Comparison of ENCODE assay signal across 8 cellular contexts in the genomic region with DNA sequence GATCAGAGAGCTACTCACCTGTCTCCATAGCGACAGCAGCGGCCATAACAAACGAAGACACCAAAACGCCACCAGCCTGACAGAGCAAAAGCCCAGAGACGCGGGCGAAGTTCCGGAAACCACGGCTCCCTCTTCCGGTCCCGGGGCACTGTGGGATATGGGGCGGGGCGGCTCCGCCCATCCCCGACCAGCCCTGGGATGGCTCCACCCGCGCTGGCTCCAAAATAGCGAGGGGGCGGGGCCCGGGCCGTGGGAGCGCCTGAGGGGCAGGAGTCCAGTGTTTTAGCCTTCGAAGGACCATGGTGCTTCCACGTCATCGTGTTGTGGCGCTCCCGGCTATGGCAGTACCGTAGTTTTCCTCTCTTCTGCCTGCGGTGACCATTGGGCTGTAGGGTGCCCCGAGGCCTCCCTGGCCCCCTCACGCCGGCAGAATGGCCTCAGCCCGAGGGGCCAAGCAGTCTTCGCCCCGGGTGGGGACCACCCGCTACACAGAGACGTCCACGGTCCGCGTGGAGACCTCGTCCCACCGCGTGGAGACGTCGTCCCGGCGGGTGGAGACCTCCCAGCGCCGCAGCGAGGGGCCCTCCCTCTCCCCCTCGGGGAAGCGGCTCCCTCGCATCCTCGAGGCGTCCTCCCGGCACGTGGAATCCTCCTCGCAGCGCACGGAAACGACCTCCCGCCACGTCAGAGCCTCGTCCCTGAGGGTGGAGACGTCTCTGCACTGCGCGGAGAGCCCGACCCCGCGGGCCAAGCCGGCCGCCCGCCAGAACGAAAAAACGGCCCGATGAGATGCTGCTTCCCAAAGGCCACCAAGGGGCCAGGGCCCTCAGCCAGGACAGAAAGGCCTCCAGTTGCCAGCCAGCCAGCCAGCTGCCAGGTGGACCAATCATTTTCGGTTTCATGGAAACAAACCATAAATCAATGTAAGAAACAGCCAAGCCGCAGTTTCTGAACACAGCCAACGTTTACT. TPM values are rescaled to one million over a fixed set of nuclear protein-coding genes. Genes with fewer than 3 reads are reported as not detected.
DNase-seq lines count a peak whose midpoint lies in the region; ATAC-seq, FAIRE-seq and TF ChIP-seq lines count a peak whose summit lies in the region.

A gene (plus strand): TSS at position 280 of the 970 bp plus-strand sequence. CDS start 152 bp downstream, at position 432.
A gene (minus strand): TSS at position 123 of the 970 bp plus-strand sequence. CDS start 77 bp downstream, at position 46.

- intact Hi-C loops in left cardiac atrium (cut with DNase I) (no loop called here), posterior vena cava (cut with DNase I) (no loop called here), upper lobe of right lung (cut with DNase I) (no loop called here)

- DNase-seq in GM12891 (ENCODE audit: insufficient read length, low spot score) = peak; percentile 94
- peak; percentile 85 for DNase-seq in NCI-H146 treated with DMSO at 0.1 percent for 48 hours (lab: John Stamatoyannopoulos, UW; ENCODE audit: unreplicated experiment)
- peak; percentile 87 to 94 (median 92) for DNase-seq in T-helper 1 cell
- peak; percentile 87 for DNase-seq in amniotic stem cell (lab: John Stamatoyannopoulos, UW)
- peak; percentile 96 for DNase-seq in left cardiac atrium
- DNase-seq in posterior vena cava (ENCODE audit: low spot score) = peak; percentile 98
- peak; percentile 98 for DNase-seq in upper lobe of right lung

- TF ChIP-seq POLR2A in GM12891 (IDR thresholded peaks at IDR 0.05; ENCODE audit: low read depth, low read length) = peak; percentile 55

- H3K4me1 ChIP-seq in upper lobe of right lung = peaks cover 21% of the 10 kb centered on the region

- peak; percentile 91 for FAIRE-seq in GM12891 (lab: Jason Lieb, UNC)

- peak within 1 kb of the TSS; percentile 98 for H3K27ac ChIP-seq in upper lobe of right lung

- H3K9me3 ChIP-seq in upper lobe of right lung = no peaks in the 10 kb centered on the region

- peaks cover 29% of the 10 kb centered on the region for H3K36me3 ChIP-seq in upper lobe of right lung

- H3K4me3 ChIP-seq in upper lobe of right lung = peak within 1 kb of the TSS; percentile 84

- no peak for TF ChIP-seq CTCF in upper lobe of right lung (IDR thresholded peaks at IDR 0.05)

- peaks cover 12% of the 10 kb centered on the region for H3K27me3 ChIP-seq in upper lobe of right lung

- ATAC-seq in HG02852 (IDR thresholded peaks at IDR 0.05; ENCODE audit: unreplicated experiment) (peak; percentile 88), left cardiac atrium (peak; percentile 98 to 99), upper lobe of right lung (peak; percentile 99)

TF ChIP-seq in GM12891, 5 proteins besides CTCF, POLR2A, EP300 and RAD21:
- TF ChIP-seq TAF1 (IDR thresholded peaks at IDR 0.05; ENCODE audit: low read depth, low read length) (peak; percentile 60; the same call in 1 of the 2 replicates), POLR2AphosphoS5 (IDR thresholded peaks at IDR 0.05; ENCODE audit: low read depth, low read length) (peak; percentile 51), PAX5 (IDR thresholded peaks at IDR 0.05; ENCODE audit: insufficient read depth, low read length, severe bottlenecking) (no peak), SPI1 (IDR thresholded peaks at IDR 0.05; ENCODE audit: low read depth, low read length) (no peak), POU2F2 (IDR thresholded peaks at IDR 0.05; ENCODE audit: low read depth, low read length) (peak; percentile 13; the same call in 1 of the 2 replicates)

RNA-seq across cellular contexts. Expression of the first gene that starts in this region (rescaled TPM):
- 2.9 TPM for polyA plus RNA-seq in GM12891 (2012; ENCODE audit: low read depth, missing spikeins)
- under 1 TPM; 0.59 to 0.63 TPM for total RNA-seq in left cardiac atrium
- 1 to 10 TPM in 1 of 2 donors, under 1 TPM in 1; 0.81 to 1.2 TPM for total RNA-seq in posterior vena cava
- 1.3 TPM for total RNA-seq in upper lobe of right lung

RNA-seq across cellular contexts. Expression of the second gene that starts in this region (rescaled TPM):
- polyA plus RNA-seq in GM12891 (2012; ENCODE audit: low read depth, missing spikeins) = 20.9 TPM
- 10 to 100 TPM; 14.7 to 15.6 TPM for total RNA-seq in left cardiac atrium
- total RNA-seq in posterior vena cava = 10 to 100 TPM; 14.3 to 16.9 TPM
- 17.4 TPM for total RNA-seq in upper lobe of right lung

Comparison
In these comparisons a context has a peak if more than half of its experiments do, and no peak if none do; other contexts are left out.
1. Peak in every context shown above with its lines: DNase-seq, ATAC-seq, H3K4me3 ChIP-seq and H3K27ac ChIP-seq.